ENCODE assay signal across 23 cellular contexts in the genomic region with DNA sequence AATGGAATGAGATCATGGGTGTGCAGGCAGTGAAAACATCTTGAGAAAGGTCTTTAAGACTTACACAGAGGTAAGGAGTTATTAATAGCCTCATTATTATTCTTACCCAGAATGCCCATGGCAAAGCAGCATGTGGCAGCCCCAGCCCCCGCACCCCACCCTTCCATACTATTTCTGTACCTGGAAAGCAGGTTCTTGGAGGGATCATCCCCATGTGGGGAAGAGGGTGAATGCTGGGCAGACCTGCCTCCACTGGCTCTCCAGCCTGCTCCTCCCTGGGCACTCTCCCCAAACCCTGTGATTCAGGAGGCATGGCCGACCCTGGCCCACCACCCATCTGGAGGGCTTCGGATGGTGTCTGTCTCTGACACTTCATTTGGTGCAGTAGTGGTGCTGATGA. TPM values are rescaled to one million over a fixed set of nuclear protein-coding genes. Genes with fewer than 3 reads are reported as not detected.
"Had no signal": no experiment of that assay in that cellular context is flagged by ENCODE, and none has a peak within 500 bp of the region (broad histone marks: within the 10 kb centered on the region; RNA-seq: fewer than 3 reads in every experiment).

No MANE protein-coding gene starts in this region.

- H3K27ac ChIP-seq: coronary artery, dorsolateral prefrontal cortex, esophagus muscularis mucosa, foreskin keratinocyte, gastroesophageal sphincter, heart right ventricle, left lung, lower lobe of right lung had no signal

- ATAC-seq: foreskin keratinocyte, gastroesophageal sphincter, heart right ventricle, left cardiac atrium, left lung, left ventricle myocardium superior, lower lobe of right lung had no signal

- DNase-seq: dermis blood vessel endothelial cell; dorsolateral prefrontal cortex; effector CD4-positive, alpha-beta T cell; effector memory CD4-positive, alpha-beta T cell; foreskin keratinocyte; heart right ventricle; hippocampal formation; left cardiac atrium; left lung; left ventricle myocardium superior; lower lobe of right lung; mesenchymal stem cell; midbrain had no signal

RNA-seq across cellular contexts. Expression of a gene that starts 38.8 kb away (rescaled TPM):
- total RNA-seq: dermis blood vessel endothelial cell, endothelial cell of umbilical vein, epithelial cell of proximal tubule, fibroblast of lung, fibroblast of villous mesenchyme, foreskin keratinocyte, kidney epithelial cell, lung microvascular endothelial cell, mononuclear cell had no signal
